In genomic region chr20:22567944-22568871, GRCh38 we compare ENCODE assay signal across 22 cellular contexts. TPM values are rescaled to one million over a fixed set of nuclear protein-coding genes. Genes with fewer than 3 reads are reported as not detected.
DNase-seq lines count a peak whose midpoint lies in the region; ATAC-seq, FAIRE-seq and TF ChIP-seq lines count a peak whose summit lies in the region.
"Had no signal": no experiment of that assay in that cellular context is flagged by ENCODE, and none has a peak within 500 bp of the region (broad histone marks: within the 10 kb centered on the region; RNA-seq: fewer than 3 reads in every experiment).

No MANE protein-coding gene starts in this region.

- peaks cover 0 to 3% (median 0%) of the 10 kb centered on the region in 3 donors for H3K36me3 Mint-ChIP-seq in CD8-positive, alpha-beta memory T cell
- H3K36me3 Mint-ChIP-seq: CD14-positive monocyte had no signal

- no peak overlapping the region for H2BK120ac ChIP-seq in H1 (replicated peaks; ENCODE audit: low read depth, low read length)

- no peak overlapping the region for H3K4ac ChIP-seq in H1 (replicated peaks; ENCODE audit: insufficient read length, low read depth, low read length)

- DNase-seq in NCI-H2081 (lab: John Stamatoyannopoulos, UW) (peak; percentile 34 to 57), NCI-H2081 treated with DMSO at 0.1 percent for 48 hours (lab: John Stamatoyannopoulos, UW) (no peak), H1 (ENCODE audit: low read depth in 1 of 2, low spot score in 2 of 2) (peak in 1 of 2 experiments; percentile 66), lung (ENCODE audit: low spot score) (no peak), upper lobe of left lung (peak; percentile 57 to 84), frontal cortex (ENCODE audit: low spot score in 2 of 2) (no peak), tibial artery (no peak)
- DNase-seq in CD8-positive, alpha-beta memory T cell = no peak
- DNase-seq: activated gamma-delta T cell treated with Interleukin-2 at 50 U/mL for 16 hours; amygdala; DND-41; effector memory CD4-positive, alpha-beta T cell; left ventricle myocardium superior; naive B cell; NCI-H1694; NCI-H524 treated with DMSO at 0.1 percent for 48 hours; T1000; trophoblast cell had no signal

- no peak overlapping the region for H2BK15ac ChIP-seq in H1 (ENCODE audit: low read length)

- H4K8ac ChIP-seq in H1 (ENCODE audit: extremely low read depth, insufficient read depth, low read length) = no peak overlapping the region

- no peak overlapping the region for H2AK5ac ChIP-seq in H1 (ENCODE audit: low read depth, low read length)

- no peak overlapping the region for H2BK5ac ChIP-seq in H1 (ENCODE audit: low read depth, low read length)

- H3K27me3 Mint-ChIP-seq in CD8-positive, alpha-beta memory T cell = peaks cover 46 to 68% of the 10 kb centered on the region in 2 donors

- FAIRE-seq in H1 (lab: Jason Lieb, UNC) (no peak), frontal cortex (lab: Jason Lieb, UNC) (no peak)

- TF ChIP-seq RAD21 in H1 (IDR thresholded peaks at IDR 0.05 in 1 of 2, conservative IDR thresholded peaks at IDR 0.05 in 1 of 2; ENCODE audit: low read depth in 2 of 2, low read length in 2 of 2) = no peak

- peaks cover 0 to 18% (median 15%) of the 10 kb centered on the region in 5 donors for H3K9me3 Mint-ChIP-seq in CD8-positive, alpha-beta memory T cell

- CTCF ChIA-PET in H1 (lab: Charles Lee; ENCODE audit: partially characterized antibody) = interaction anchor here (0.6 to 2.6 kb wide), 4 partner anchors 10 to 232 kb away, joined by 3 to 17 read pairs (median 4); no protein-coding TSS in a partner anchor
- CTCF ChIA-PET in CD8-positive, alpha-beta memory T cell (lab: Charles Lee) = no interaction called here

- H3K18ac ChIP-seq in H1 (ENCODE audit: extremely low read depth, low read length) = peak overlapping the region; percentile 33; the same call in 1 of the 2 replicates

- H3K27me3 ChIP-seq in H1 (replicated peaks in 1 of 4; ENCODE audit: control insufficient read depth in 3 of 4, extremely low read depth in 1 of 4, insufficient read depth in 3 of 4, low read length in 3 of 4) (peaks cover 84 to 100% (median 95%) of the 10 kb centered on the region in 4 experiments), lung (ENCODE audit: control insufficient read depth, insufficient read depth) (no peaks in the 10 kb centered on the region), upper lobe of left lung (peaks cover 0 to 10% (median 5%) of the 10 kb centered on the region in 4 donors), tibial artery (peaks cover 10 to 90% of the 10 kb centered on the region in 2 donors)
- no peaks in the 10 kb centered on the region for H3K27me3 ChIP-seq in CD8-positive, alpha-beta memory T cell (ENCODE audit: insufficient read depth, low read length, poor library complexity, severe bottlenecking)

- no peaks in the 10 kb centered on the region for H3K9me3 ChIP-seq in H1 (ENCODE audit: insufficient read depth in 2 of 2, low read depth in 1 of 2, low read length in 1 of 2)
- peaks cover 0 to 7% of the 10 kb centered on the region in 2 donors for H3K9me3 ChIP-seq in lung (ENCODE audit: control insufficient read depth in 2 of 2, insufficient read depth in 1 of 2, low read length in 1 of 2)
- no peaks in the 10 kb centered on the region for H3K9me3 ChIP-seq in upper lobe of left lung
- H3K9me3 ChIP-seq in tibial artery = no peaks in the 10 kb centered on the region
- no peaks in the 10 kb centered on the region for H3K9me3 ChIP-seq in CD8-positive, alpha-beta memory T cell (ENCODE audit: low read length)
- H3K9me3 ChIP-seq: SJSA1 had no signal

- no peaks in the 10 kb centered on the region for H3K4me1 Mint-ChIP-seq in CD8-positive, alpha-beta memory T cell
- H3K4me1 Mint-ChIP-seq: CD14-positive monocyte had no signal

- H2BK20ac ChIP-seq in H1 (ENCODE audit: low read length) = no peak overlapping the region

- no peak overlapping the region for H4K5ac ChIP-seq in H1 (ENCODE audit: insufficient read length, low read depth, low read length)

- TF ChIP-seq POLR2A in H1 (IDR thresholded peaks at IDR 0.05; ENCODE audit: control extremely low read depth in 1 of 2, low read depth in 2 of 2, low read length in 2 of 2) (no peak), upper lobe of left lung (IDR thresholded peaks at IDR 0.05) (peak in 1 of 4 donors; percentile 50)

- peak overlapping the region in 2 of 4 experiments; percentile 20 to 48; a peak in 3 of 8 replicates for H3K4me3 ChIP-seq in H1 (ENCODE audit: extremely low read depth in 1 of 4, insufficient read depth in 2 of 4, low read depth in 3 of 4, low read length in 4 of 4)
- H3K4me3 ChIP-seq in lung = no peak overlapping the region
- peak overlapping the region in 3 of 4 donors; percentile 17 to 43 (median 35) for H3K4me3 ChIP-seq in upper lobe of left lung
- no peak overlapping the region for H3K4me3 ChIP-seq in tibial artery
- H3K4me3 ChIP-seq in CD8-positive, alpha-beta memory T cell (ENCODE audit: low read length) = no peak overlapping the region
- H3K4me3 ChIP-seq: SJSA1 had no signal

- no peak for TF ChIP-seq EP300 in H1 (IDR thresholded peaks at IDR 0.05; ENCODE audit: borderline replicate concordance in 1 of 2, low read depth in 2 of 2, low read length in 2 of 2)
- TF ChIP-seq EP300 in upper lobe of left lung (IDR thresholded peaks at IDR 0.05) = no peak

- peak overlapping the region; percentile 66 to 67 for H3K4me2 ChIP-seq in H1 (ENCODE audit: insufficient read depth in 1 of 2, low read depth in 2 of 2, low read length in 2 of 2)

- no peak overlapping the region for H3K56ac ChIP-seq in H1 (replicated peaks; ENCODE audit: insufficient read length, low read depth, low read length)

- ATAC-seq in lung (ENCODE audit: insufficient read depth, low FRiP score) (peak; percentile 54), upper lobe of left lung (ENCODE audit: low FRiP score in 2 of 2) (peak; percentile 51 to 60)
- ATAC-seq: left ventricle myocardium superior had no signal

- H3K4me3 Mint-ChIP-seq in CD8-positive, alpha-beta memory T cell = no peak overlapping the region

- POLR2A ChIA-PET in H1 (lab: Charles Lee; ENCODE audit: partially characterized antibody) = interaction anchor here (1.1 to 1.3 kb wide), 3 partner anchors 11 to 18 kb away, joined by 3 to 5 read pairs (median 5); no protein-coding TSS in a partner anchor
- POLR2A ChIA-PET in CD8-positive, alpha-beta memory T cell (lab: Charles Lee) = no interaction called here

- H3K14ac ChIP-seq in H1 (ENCODE audit: insufficient read length) = no peak overlapping the region

- intact Hi-C loops in tibial artery (cut with DNase I; ENCODE audit: low total_unique reads) = no loop called here

- no peak overlapping the region for H4K91ac ChIP-seq in H1 (replicated peaks; ENCODE audit: insufficient read length, low read length)

- H3K36me3 ChIP-seq in H1 (ENCODE audit: control insufficient read depth in 2 of 4, insufficient read depth in 4 of 4, low read length in 3 of 4) = no peaks in the 10 kb centered on the region
- H3K36me3 ChIP-seq in lung (ENCODE audit: control insufficient read depth in 2 of 2, insufficient read depth in 2 of 2, low read length in 2 of 2) = no peaks in the 10 kb centered on the region
- no peaks in the 10 kb centered on the region for H3K36me3 ChIP-seq in upper lobe of left lung
- H3K36me3 ChIP-seq in tibial artery = no peaks in the 10 kb centered on the region
- no peaks in the 10 kb centered on the region for H3K36me3 ChIP-seq in CD8-positive, alpha-beta memory T cell (ENCODE audit: insufficient read depth, low read length)
- H3K36me3 ChIP-seq: SJSA1 had no signal

- H4K20me1 ChIP-seq in H1 (replicated peaks in 1 of 2; ENCODE audit: control insufficient read depth in 1 of 2, insufficient read depth in 2 of 2, low read length in 2 of 2) = peaks cover 16 to 20% of the 10 kb centered on the region in 2 experiments

- H3K79me1 ChIP-seq in H1 (ENCODE audit: low read depth, low read length) = no peaks in the 10 kb centered on the region

- no peak overlapping the region for H3K9ac ChIP-seq in H1 (replicated peaks in 1 of 4; ENCODE audit: extremely low read depth in 1 of 4, low read depth in 3 of 4, low read length in 3 of 4)

- no peak for TF ChIP-seq CTCF in H1 (IDR thresholded peaks at IDR 0.05; ENCODE audit: control extremely low read depth in 1 of 3, insufficient read depth in 1 of 3, low read depth in 1 of 3, low read length in 3 of 3)
- TF ChIP-seq CTCF in lung (IDR thresholded peaks at IDR 0.05; ENCODE audit: control extremely low read depth, extremely low read depth) = no peak
- TF ChIP-seq CTCF in upper lobe of left lung (IDR thresholded peaks at IDR 0.05) = no peak
- no peak for TF ChIP-seq CTCF in tibial artery (IDR thresholded peaks at IDR 0.05)

- H2BK12ac ChIP-seq in H1 (ENCODE audit: low read depth, low read length) = no peak overlapping the region

- H3K79me2 ChIP-seq in H1 (ENCODE audit: control insufficient read depth in 1 of 2, insufficient read depth in 2 of 2, low read length in 2 of 2) = no peaks in the 10 kb centered on the region

- H3K27ac Mint-ChIP-seq in CD8-positive, alpha-beta memory T cell = no peak overlapping the region
- H3K27ac Mint-ChIP-seq: CD14-positive monocyte, naive B cell had no signal

- H3K4me1 ChIP-seq in H1 (replicated peaks in 1 of 4; ENCODE audit: control insufficient read depth in 3 of 4, insufficient read depth in 4 of 4, low read length in 3 of 4) (peaks cover 10 to 47% (median 19%) of the 10 kb centered on the region in 4 experiments), lung (ENCODE audit: control insufficient read depth in 2 of 2, insufficient read depth in 2 of 2, low read length in 2 of 2) (no peaks in the 10 kb centered on the region), upper lobe of left lung (peaks cover 0 to 7% (median 0%) of the 10 kb centered on the region in 4 donors), tibial artery (peaks cover 0 to 13% (median 7%) of the 10 kb centered on the region in 4 donors)
- no peaks in the 10 kb centered on the region for H3K4me1 ChIP-seq in CD8-positive, alpha-beta memory T cell (ENCODE audit: insufficient read depth, low read length)

- H3K23ac ChIP-seq in H1 (ENCODE audit: insufficient read length) = no peak overlapping the region

- H3K23me2 ChIP-seq in H1 (ENCODE audit: low read depth, low read length) = peaks cover 8% of the 10 kb centered on the region; the same call in 1 of the 2 replicates

- WGBS in H1 (ENCODE audit: extremely low coverage in 1 of 2, insufficient coverage in 1 of 2, insufficient read length in 1 of 2, insufficient replicate concordance in 2 of 2, low coverage in 1 of 2, low lambda C conversion rate in 2 of 2, missing lambda C conversion rate in 1 of 2), 2 experiments = 1% methylated on average over 44 of the region's 57 CpGs; no CpG with 5 or more reads in 1 of the 2 experiments
- WGBS in lung, 2 donors = 4 to 5% methylated on average over 57 of the region's 57 CpGs
- WGBS in upper lobe of left lung, 2 donors = 5 to 7% methylated on average over 32 to 57 of the region's 57 CpGs

- H3K27ac ChIP-seq in H1 (ENCODE audit: low read depth, low read length) = no peak overlapping the region
- peak overlapping the region in 1 of 2 donors; percentile 91 for H3K27ac ChIP-seq in lung (ENCODE audit: low read depth in 1 of 2, low read length in 1 of 2)
- peak overlapping the region; percentile 69 to 87 (median 78) for H3K27ac ChIP-seq in upper lobe of left lung
- H3K27ac ChIP-seq in tibial artery = no peak overlapping the region
- no peak overlapping the region for H3K27ac ChIP-seq in CD8-positive, alpha-beta memory T cell (ENCODE audit: low read depth, low read length)
- H3K27ac ChIP-seq: SJSA1 had no signal

- H2AFZ ChIP-seq in H1 (ENCODE audit: low read length) = no peak overlapping the region

RNA-seq across cellular contexts. Expression of gene FOXA2, which starts 16.2 kb away (rescaled TPM):
- total RNA-seq in H1 (2021; fragmentation: NEBNext Ultra II Directional; extraction: Animal tissue kit (Norgen Biotek cat#: 25700)) = 0.34 TPM in 1 of 2 replicates, not detected in the other
- polyA plus RNA-seq in H1 (2011; rRNA removed) = 0.09 TPM in 1 of 2 replicates, not detected in the other
- polyA plus RNA-seq in H1 (2011; cell fraction: cytosol; rRNA removed) = not detected
- polyA plus RNA-seq in H1 (2011; cell fraction: nucleus; rRNA removed) = 0.04 TPM
- 0.06 to 0.12 TPM (median 0.09 TPM) in 3 of 4 replicates, not detected in the other for polyA plus RNA-seq in H1 (2012, experiment 1 of 2)
- 0.12 TPM for polyA plus RNA-seq in H1 (2012, experiment 2 of 2)
- polyA plus RNA-seq in H1 (2013, experiment 1 of 2) = 0.28 TPM
- polyA plus RNA-seq in H1 (2013, experiment 2 of 2) = 0.31 TPM
- polyA minus RNA-seq in H1 (2011; rRNA and poly(A)+ RNA removed) = not detected in 2 replicates
- polyA minus RNA-seq in H1 (2011; cell fraction: cytosol; rRNA and poly(A)+ RNA removed) = not detected
- not detected for polyA minus RNA-seq in H1 (2011; cell fraction: nucleus; rRNA and poly(A)+ RNA removed)
- total RNA-seq in lung = 10 to 100 TPM; 10.4 to 39.5 TPM
- 10 to 100 TPM in 1 of 2 donors, 1 to 10 TPM in 1; 10.0 to 24.8 TPM for polyA plus RNA-seq in lung
- total RNA-seq in upper lobe of left lung = 10 to 100 TPM; 23.2 to 80.6 (median 44.3) TPM
- total RNA-seq in frontal cortex = not detected
- not detected for total RNA-seq in CD8-positive, alpha-beta memory T cell
- not detected for polyA plus RNA-seq in CD8-positive, alpha-beta memory T cell
- total RNA-seq: left ventricle myocardium superior, OCI-LY7, posterior vena cava had no signal
- polyA plus RNA-seq: CD14-positive monocyte had no signal

Comparison
In these comparisons a context has a peak if more than half of its experiments do, and no peak if none do; other contexts are left out.
1. DNase-seq: peak in NCI-H2081 (2 of 2) and upper lobe of left lung (2 of 2); none in NCI-H2081 treated with DMSO at 0.1 percent for 48 hours (single experiment), lung (single experiment), frontal cortex (0 of 2), tibial artery (0 of 2) and CD8-positive, alpha-beta memory T cell (0 of 5).
2. H3K27ac ChIP-seq: peak in upper lobe of left lung (4 of 4); none in H1 (single experiment), tibial artery (0 of 2) and CD8-positive, alpha-beta memory T cell (single experiment).
3. H3K4me3 ChIP-seq: peak in upper lobe of left lung (3 of 4); none in lung (single experiment), tibial artery (0 of 2) and CD8-positive, alpha-beta memory T cell (single experiment).